Comparison of ENCODE assay signal across 11 cellular contexts in genomic region chr9:127522727-127523126, GRCh38.
DNase-seq lines count a peak whose midpoint lies in the region; ATAC-seq and FAIRE-seq lines count a peak whose summit lies in the region.
"Had no signal": no experiment of that assay in that cellular context is flagged by ENCODE, and none has a peak within 500 bp of the region (broad histone marks: within the 10 kb centered on the region; RNA-seq: fewer than 3 reads in every experiment).

No MANE protein-coding gene starts in this region.

- peaks cover 9% of the 10 kb centered on the region for H3K9me3 Mint-ChIP-seq in dendritic cell treated with granulocyte-macrophage colony-stimulating factor and Interleukin-4, amounts not matched to agents 40 ng/mL and 50 ng/mL, for 4 days

- ATAC-seq in Right ventricle myocardium inferior, result no peak
- ATAC-seq in left ventricle myocardium superior, result no peak
- ATAC-seq in HG02970 (IDR thresholded peaks at IDR 0.05; ENCODE audit: low FRiP score, unreplicated experiment), result no peak

- peaks cover 4 to 11% of the 10 kb centered on the region in 2 donors for H3K9me3 ChIP-seq in mucosa of rectum (ENCODE audit: control insufficient read depth in 2 of 2, low read length in 2 of 2)

- H3K27me3 Mint-ChIP-seq in dendritic cell treated with granulocyte-macrophage colony-stimulating factor and Interleukin-4, amounts not matched to agents 40 ng/mL and 50 ng/mL, for 4 days, result no peaks in the 10 kb centered on the region

- peak overlapping the region; percentile 58 to 71 for H3K27ac ChIP-seq in mucosa of rectum (ENCODE audit: low read depth in 2 of 2, low read length in 2 of 2)
- H3K27ac ChIP-seq: HL-60 had no signal

- H3K4me3 ChIP-seq in mucosa of rectum (ENCODE audit: low read length in 2 of 2), result no peak overlapping the region

- no peaks in the 10 kb centered on the region for H3K27me3 ChIP-seq in mucosa of rectum (ENCODE audit: control insufficient read depth in 2 of 2, insufficient read depth in 2 of 2, low read length in 2 of 2)

- no peak overlapping the region for H3K9ac ChIP-seq in mucosa of rectum (ENCODE audit: low read depth in 1 of 2, low read length in 2 of 2)

- peaks cover 100% of the 10 kb centered on the region for H3K36me3 Mint-ChIP-seq in dendritic cell treated with granulocyte-macrophage colony-stimulating factor and Interleukin-4, amounts not matched to agents 40 ng/mL and 50 ng/mL, for 4 days (ENCODE audit: low read depth)

- intact Hi-C loops in Right ventricle myocardium inferior (cut with DNase I), result no loop called here
- intact Hi-C loops in left ventricle myocardium superior (cut with micrococcal nuclease), result no loop called here
- intact Hi-C loops in dendritic cell treated with granulocyte-macrophage colony-stimulating factor and Interleukin-4, amounts not matched to agents 40 ng/mL and 50 ng/mL, for 4 days (cut with micrococcal nuclease), result loop anchor here (10.0 kb wide), 1 partner anchor 212 kb away; the partner anchor contains the start of gene TOR2A

- peaks cover 44 to 52% of the 10 kb centered on the region in 2 donors for H3K36me3 ChIP-seq in mucosa of rectum (ENCODE audit: control insufficient read depth in 2 of 2, insufficient read depth in 2 of 2, low read length in 2 of 2)

- DNase-seq in Right ventricle myocardium inferior (ENCODE audit: missing footprints) (peak; percentile 34), left ventricle myocardium superior (no peak), urothelium cell line (ENCODE audit: low spot score) (peak; percentile 38), AML-193 (lab: John Stamatoyannopoulos, UW) (no peak), AG08395 (ENCODE audit: low spot score) (no peak)
- DNase-seq: NCI-H2029, SHP77 had no signal

- no peak overlapping the region for H3K4me3 Mint-ChIP-seq in dendritic cell treated with granulocyte-macrophage colony-stimulating factor and Interleukin-4, amounts not matched to agents 40 ng/mL and 50 ng/mL, for 4 days

- H3K4me1 ChIP-seq in mucosa of rectum (ENCODE audit: control insufficient read depth in 2 of 2, insufficient read depth in 2 of 2, low read length in 2 of 2), result peaks cover 14 to 25% of the 10 kb centered on the region in 2 donors

- no peak for FAIRE-seq in urothelium cell line (lab: Jason Lieb, UNC)

- H3K4me1 Mint-ChIP-seq in dendritic cell treated with granulocyte-macrophage colony-stimulating factor and Interleukin-4, amounts not matched to agents 40 ng/mL and 50 ng/mL, for 4 days (ENCODE audit: low read depth), result peaks cover 58% of the 10 kb centered on the region

- H3K27ac Mint-ChIP-seq in dendritic cell treated with granulocyte-macrophage colony-stimulating factor and Interleukin-4, amounts not matched to agents 40 ng/mL and 50 ng/mL, for 4 days, result peak overlapping the region; percentile 58

Comparison
In these comparisons a context has a peak if more than half of its experiments do, and no peak if none do; other contexts are left out.
1. DNase-seq: peak in Right ventricle myocardium inferior (single experiment) and urothelium cell line (single experiment); none in left ventricle myocardium superior (single experiment), AML-193 (0 of 2) and AG08395 (single experiment).